In the genomic region with DNA sequence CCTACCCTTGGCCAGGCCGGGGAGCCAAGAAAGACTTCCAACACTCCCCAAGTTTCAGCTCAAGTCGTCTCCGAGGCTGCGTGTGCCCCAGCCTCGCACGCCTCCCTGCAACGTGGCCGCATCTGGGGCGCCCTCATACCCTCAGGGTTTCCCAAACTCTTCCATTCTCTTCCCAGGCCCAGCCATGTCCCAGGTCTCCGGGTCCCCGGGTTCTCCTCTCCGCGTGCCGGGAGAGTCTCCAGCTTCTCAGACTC, we compare ENCODE assay signal across 8 cellular contexts. TPM values are rescaled to one million over a fixed set of nuclear protein-coding genes. Genes with fewer than 3 reads are reported as not detected.
DNase-seq lines count a peak whose midpoint lies in the region; ATAC-seq and TF ChIP-seq lines count a peak whose summit lies in the region.

No MANE protein-coding gene starts in this region.

- POLR2A ChIA-PET in activated B cell treated with CpG ODN at 0.5 μM for 24 hours (lab: Charles Lee): interaction anchor here (0.8 to 3.7 kb wide), 6 partner anchors 9 to 196 kb away, joined by 3 to 24 read pairs (median 4); a partner anchor contains a TSS

- no peak for TF ChIP-seq CTCF in activated B cell treated with CpG ODN at 0.5 μM for 24 hours (IDR thresholded peaks at IDR 0.05)

- DNase-seq in activated CD4-positive, alpha-beta T cell treated with anti-CD3 and anti-CD28 coated beads for 1 hour: peak; percentile 8
- DNase-seq in activated CD4-positive, alpha-beta T cell treated with anti-CD3 and anti-CD28 coated beads for 48 hours: no peak
- DNase-seq in activated B cell treated with CpG ODN at 0.5 μM for 24 hours: no peak
- no peak for DNase-seq in DMS79 treated with DMSO at 0.1 percent for 48 hours (lab: John Stamatoyannopoulos, UW)
- DNase-seq in NOMO-1 treated with DMSO at 0.1 percent for 48 hours (lab: John Stamatoyannopoulos, UW; ENCODE audit: unreplicated experiment): no peak

- H3K9me3 Mint-ChIP-seq in activated B cell treated with CpG ODN at 0.5 μM for 24 hours: no peaks in the 10 kb centered on the region

- H3K9me3 ChIP-seq in stomach smooth muscle (ENCODE audit: control insufficient read depth in 2 of 2, low read length in 2 of 2): no peaks in the 10 kb centered on the region

- no peaks in the 10 kb centered on the region for H3K27me3 Mint-ChIP-seq in activated B cell treated with CpG ODN at 0.5 μM for 24 hours

- CTCF ChIA-PET in activated B cell treated with CpG ODN at 0.5 μM for 24 hours (lab: Charles Lee): no interaction called here

- H3K4me3 ChIP-seq in iPS-11a (ENCODE audit: low read depth, low read length) (peak overlapping the region; percentile 74), stomach smooth muscle (ENCODE audit: low read length in 2 of 2) (peak overlapping the region; percentile 63 to 74)

- H3K4me3 Mint-ChIP-seq in activated B cell treated with CpG ODN at 0.5 μM for 24 hours: peak overlapping the region; percentile 90

- H3K36me3 ChIP-seq in stomach smooth muscle (ENCODE audit: control insufficient read depth in 2 of 2, insufficient read depth in 2 of 2, low read length in 2 of 2): no peaks in the 10 kb centered on the region

- peaks cover 29% of the 10 kb centered on the region for H3K4me1 Mint-ChIP-seq in activated B cell treated with CpG ODN at 0.5 μM for 24 hours

- H3K36me3 Mint-ChIP-seq in activated B cell treated with CpG ODN at 0.5 μM for 24 hours (ENCODE audit: low read depth): no peaks in the 10 kb centered on the region

- peak overlapping the region in 1 of 2 donors; percentile 33 for H3K9ac ChIP-seq in stomach smooth muscle (ENCODE audit: low read length in 2 of 2)

- peak; percentile 17 for ATAC-seq in HG02852 (IDR thresholded peaks at IDR 0.05; ENCODE audit: unreplicated experiment)
- ATAC-seq in activated B cell treated with CpG ODN at 0.5 μM for 24 hours (ENCODE audit: low read depth): peak; percentile 18

- H3K27ac Mint-ChIP-seq in activated B cell treated with CpG ODN at 0.5 μM for 24 hours: peak overlapping the region; percentile 84

- H3K27me3 ChIP-seq in stomach smooth muscle (ENCODE audit: control insufficient read depth in 1 of 2, insufficient read depth in 2 of 2, low read length in 2 of 2): no peaks in the 10 kb centered on the region

- intact Hi-C loops in activated B cell treated with CpG ODN at 0.5 μM for 24 hours (cut with micrococcal nuclease): loop anchor here (1.0 to 5.0 kb wide), 7 partner anchors 13 to 465 kb away; a partner anchor contains a TSS

- H3K27ac ChIP-seq in stomach smooth muscle (ENCODE audit: low read length): no peak overlapping the region

- H3K4me1 ChIP-seq in stomach smooth muscle (ENCODE audit: control insufficient read depth, insufficient read depth, low read length): no peaks in the 10 kb centered on the region

RNA-seq across cellular contexts. Expression of a gene that starts 0.3 kb away (rescaled TPM):
- 19.9 and 20.7 TPM in 2 replicates for total RNA-seq in activated B cell treated with CpG ODN at 0.5 μM for 24 hours
